In the genomic region with DNA sequence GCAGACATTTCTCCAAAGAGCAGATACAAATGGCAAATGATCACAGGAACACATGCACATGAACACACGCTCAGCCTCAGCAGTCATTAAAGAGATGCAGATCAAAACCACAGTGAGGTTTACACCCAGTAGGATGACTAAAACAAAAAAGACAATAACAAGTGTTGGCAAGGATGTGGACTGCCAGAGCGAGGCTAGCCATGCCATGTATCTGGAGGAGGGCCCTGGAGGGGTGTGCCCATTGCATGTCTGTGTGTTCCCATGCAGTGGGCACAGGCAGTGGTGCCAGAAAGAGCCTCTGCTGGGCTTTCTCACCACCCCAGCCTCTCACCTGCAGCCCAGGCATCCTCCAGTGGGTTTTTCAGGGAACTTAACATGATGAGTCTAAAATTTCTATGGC, we compare ENCODE assay signal across 2 cellular contexts.
A peak's percentile ranks its signal among the peaks of the same experiment; 100 is the strongest.
TF ChIP-seq lines count a peak whose summit lies in the region.

No MANE protein-coding gene starts in this region.

TF ChIP-seq in A549, 52 proteins besides CTCF, POLR2A, EP300 and RAD21 (continued from another document):
- TF ChIP-seq ZSCAN20 (CRISPR knock-in tag; IDR thresholded peaks at IDR 0.05) (no peak), ZFP36 (IDR thresholded peaks at IDR 0.05; ENCODE audit: borderline replicate concordance, partially characterized antibody) (peak; percentile 34)

TF ChIP-seq in HepG2, 621 proteins besides CTCF, POLR2A, EP300 and RAD21 (continued from another document):
- TF ChIP-seq MEIS1 (CRISPR knock-in tag; IDR thresholded peaks at IDR 0.05; ENCODE audit: borderline replicate concordance) (no peak), ZC3H13 (CRISPR knock-in tag; IDR thresholded peaks at IDR 0.05) (no peak)
TF ChIP-seq in HepG2: peak in this region for 1.
